In genomic region chr9:106056328-106056727, GRCh38 we compare ENCODE assay signal across 34 cellular contexts.
"Had no signal": no experiment of that assay in that cellular context is flagged by ENCODE, and none has a peak within 500 bp of the region (broad histone marks: within the 10 kb centered on the region; RNA-seq: fewer than 3 reads in every experiment).

No MANE protein-coding gene starts in this region.

- ATAC-seq: activated CD8-positive, alpha-beta T cell treated with anti-CD3 and anti-CD28 coated beads for 36 hours; activated naive CD4-positive, alpha-beta T cell treated with anti-CD3 and anti-CD28 coated beads, Interleukin-2, amount 50 U/mL, for 72 hours; activated T-cell treated with anti-CD3 and anti-CD28 coated beads, Interleukin-2, amount 50 U/mL, for 4 hours; activated T-cell treated with anti-CD3 and anti-CD28 coated beads, Interleukin-2, amount 50 U/mL, for 72 hours; activated T-helper 17 cell treated with anti-CD3 and anti-CD28 coated beads, Interleukin-2, amount 50 U/mL, for 72 hours; body of pancreas had no signal

- H3K4me3 ChIP-seq: adrenal gland, body of pancreas, breast epithelium had no signal

- H3K27ac ChIP-seq: adrenal gland, body of pancreas, brain microvascular endothelial cell, breast epithelium, VCaP had no signal

- H3K27me3 ChIP-seq: adrenal gland, body of pancreas, brain microvascular endothelial cell, breast epithelium had no signal

- H3K36me3 ChIP-seq: adrenal gland, brain microvascular endothelial cell, breast epithelium had no signal

- H3K9me3 ChIP-seq: adrenal gland, body of pancreas, breast epithelium had no signal

- H3K4me1 ChIP-seq: adrenal gland, body of pancreas, breast epithelium had no signal

- DNase-seq: activated B cell treated with CpG ODN at 0.5 μM for 24 hours; activated CD4-positive, alpha-beta memory T cell treated with anti-CD3 and anti-CD28 coated beads for 36 hours; activated CD4-positive, alpha-beta T cell treated with anti-CD3 and anti-CD28 coated beads for 4 hours; activated CD4-positive, alpha-beta T cell treated with anti-CD3 and anti-CD28 coated beads, Interleukin-2, amount 10 ng/mL, durations not matched to agents 24 days and 14 days; activated CD4-positive, alpha-beta T cell treated with anti-CD3 and anti-CD28 coated beads, Interleukin-2, amount 50 U/mL, for 1 hour; activated CD4-positive, alpha-beta T cell treated with anti-CD3 and anti-CD28 coated beads, Interleukin-2, amount 50 U/mL, for 4 hours; activated CD4-positive, CD25-positive, alpha-beta regulatory T cell treated with anti-CD3 and anti-CD28 coated beads, Interleukin-2, amount 50 U/mL, for 72 hours; activated CD8-positive, alpha-beta memory T cell treated with anti-CD3 and anti-CD28 coated beads, Interleukin-2, amount 50 U/mL, for 4 hours; activated CD8-positive, alpha-beta T cell treated with anti-CD3 and anti-CD28 coated beads for 36 hours; activated effector memory CD4-positive, alpha-beta T cell treated with anti-CD3 and anti-CD28 coated beads, Interleukin-2, amount 50 U/mL, for 16 hours; activated gamma-delta T cell treated with Interleukin-2 at 50 U/mL for 16 hours; activated naive CD4-positive, alpha-beta T cell; activated naive CD4-positive, alpha-beta T cell treated with anti-CD3 and anti-CD28 coated beads for 36 hours; activated naive CD4-positive, alpha-beta T cell treated with anti-CD3 and anti-CD28 coated beads, Interleukin-2, amount 50 U/mL, for 16 hours; activated naive CD8-positive, alpha-beta T cell treated with anti-CD3 and anti-CD28 coated beads for 36 hours; activated T-cell treated with anti-CD3 and anti-CD28 coated beads for 4 hours; activated T-cell treated with anti-CD3 and anti-CD28 coated beads, Interleukin-2, amount 50 U/mL, for 1 hour; activated T-cell treated with anti-CD3 and anti-CD28 coated beads, Interleukin-2, amount 50 U/mL, for 4 hours; activated T-cell treated with anti-CD3 and anti-CD28 coated beads, Interleukin-2, amount 50 U/mL, for 72 hours; adrenal gland; amniotic stem cell; aorta; body of pancreas; brain microvascular endothelial cell; central memory CD4-positive, alpha-beta T cell; T-helper 1 cell; T-helper 2 cell; T-helper 9 cell had no signal

- FAIRE-seq: astrocyte, TTC549 had no signal
